Comparison of ENCODE assay signal across 26 cellular contexts in the genomic region with DNA sequence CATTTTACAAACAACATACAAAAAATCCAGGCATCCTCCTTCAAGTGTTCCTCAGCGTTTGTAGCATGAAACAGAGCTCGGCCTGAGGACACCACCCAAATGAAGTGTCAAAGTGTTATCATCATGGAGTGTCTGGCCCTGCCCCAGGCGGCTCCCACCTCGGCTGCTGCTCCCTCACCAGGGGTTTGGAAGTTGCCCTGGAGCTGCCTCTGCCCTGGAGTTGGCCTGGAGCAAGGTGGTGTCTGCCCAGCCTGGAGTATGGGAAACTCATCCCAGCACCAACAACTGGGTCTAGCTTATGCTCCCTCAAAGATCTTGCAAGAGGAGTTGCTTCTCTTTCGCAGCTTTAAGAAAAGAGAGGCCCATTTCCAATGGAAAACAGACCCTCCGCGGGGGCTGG.
DNase-seq lines count a peak whose midpoint lies in the region; FAIRE-seq and TF ChIP-seq lines count a peak whose summit lies in the region.
"Had no signal": no experiment of that assay in that cellular context is flagged by ENCODE, and none has a peak within 500 bp of the region (broad histone marks: within the 10 kb centered on the region; RNA-seq: fewer than 3 reads in every experiment).

No MANE protein-coding gene starts in this region.

- intact Hi-C loops in activated CD4-positive, alpha-beta T cell treated with anti-CD3 and anti-CD28 coated beads, Interleukin-2, amount 10 ng/mL, durations not matched to agents 24 days and 14 days (cut with micrococcal nuclease): no loop called here
- intact Hi-C loops in spleen (cut with DNase I; ENCODE audit: low total_unique reads): no loop called here

- 93% methylated on average over 7 of the region's 7 CpGs; no CpG with 5 or more reads in 1 of the 2 experiments for WGBS in H1 (ENCODE audit: extremely low coverage in 1 of 2, insufficient coverage in 1 of 2, insufficient read length in 1 of 2, insufficient replicate concordance in 2 of 2, low coverage in 1 of 2, low lambda C conversion rate in 2 of 2, missing lambda C conversion rate in 1 of 2), 2 experiments
- no CpG with 5 or more reads among the region's 7 CpGs for WGBS in mesendoderm (ENCODE audit: extremely low coverage, insufficient coverage, low lambda C conversion rate)
- WGBS in spleen, 5 donors: 87 to 96% (median 91%) methylated on average over 5 to 7 of the region's 7 CpGs

- no peaks in the 10 kb centered on the region for H3K9me3 ChIP-seq in H1 (ENCODE audit: insufficient read depth in 2 of 2, low read depth in 1 of 2, low read length in 1 of 2)
- H3K9me3 ChIP-seq in subcutaneous abdominal adipose tissue (ENCODE audit: control insufficient read depth in 5 of 5, low read length in 5 of 5): no peaks in the 10 kb centered on the region
- no peaks in the 10 kb centered on the region for H3K9me3 ChIP-seq in spleen
- H3K9me3 ChIP-seq: BLaER1, Caco-2 had no signal

- no peak overlapping the region for H3K4me3 ChIP-seq in H1 (ENCODE audit: extremely low read depth in 1 of 4, insufficient read depth in 2 of 4, low read depth in 3 of 4, low read length in 4 of 4)
- no peak overlapping the region for H3K4me3 ChIP-seq in mesendoderm (ENCODE audit: low read length)
- H3K4me3 ChIP-seq in subcutaneous abdominal adipose tissue (ENCODE audit: low read depth in 1 of 5, low read length in 5 of 5): no peak overlapping the region
- no peak overlapping the region for H3K4me3 ChIP-seq in spleen
- H3K4me3 ChIP-seq: BLaER1, GM12878, SJSA1 had no signal

- H3K4me1 ChIP-seq in H1 (replicated peaks in 1 of 4; ENCODE audit: control insufficient read depth in 3 of 4, insufficient read depth in 4 of 4, low read length in 3 of 4): peaks cover 0 to 6% (median 2%) of the 10 kb centered on the region in 4 experiments; a peak in 6 of 7 replicates
- H3K4me1 ChIP-seq in mesendoderm (ENCODE audit: control insufficient read depth, low read depth, low read length): peaks cover 3% of the 10 kb centered on the region
- H3K4me1 ChIP-seq in subcutaneous abdominal adipose tissue (ENCODE audit: control insufficient read depth in 5 of 5, insufficient read depth in 5 of 5, low read length in 5 of 5): peaks cover 0 to 31% (median 24%) of the 10 kb centered on the region in 5 donors
- peaks cover 0 to 3% (median under 1%) of the 10 kb centered on the region in 6 donors for H3K4me1 ChIP-seq in spleen
- H3K4me1 ChIP-seq: BLaER1 had no signal

- no peaks in the 10 kb centered on the region for H4K20me1 ChIP-seq in H1 (replicated peaks in 1 of 2; ENCODE audit: control insufficient read depth in 1 of 2, insufficient read depth in 2 of 2, low read length in 2 of 2)
- H4K20me1 ChIP-seq: BLaER1 had no signal

- no peaks in the 10 kb centered on the region for H3K23me2 ChIP-seq in H1 (ENCODE audit: low read depth, low read length)

- H2BK120ac ChIP-seq in H1 (replicated peaks; ENCODE audit: low read depth, low read length): no peak overlapping the region
- H2BK120ac ChIP-seq in mesendoderm (ENCODE audit: low read depth, low read length): no peak overlapping the region

- H4K91ac ChIP-seq in H1 (replicated peaks; ENCODE audit: insufficient read length, low read length): no peak overlapping the region

- H3K4ac ChIP-seq in H1 (replicated peaks; ENCODE audit: insufficient read length, low read depth, low read length): no peak overlapping the region
- H3K4ac ChIP-seq in mesendoderm (ENCODE audit: low read depth, low read length): no peak overlapping the region

- TF ChIP-seq POLR2A in H1 (IDR thresholded peaks at IDR 0.05; ENCODE audit: control extremely low read depth in 1 of 2, low read depth in 2 of 2, low read length in 2 of 2): no peak
- TF ChIP-seq POLR2A in spleen (IDR thresholded peaks at IDR 0.05): no peak

- H2BK12ac ChIP-seq in H1 (ENCODE audit: low read depth, low read length): peak overlapping the region; percentile 35; the same call in 1 of the 2 replicates

- H3K36me3 ChIP-seq in H1 (ENCODE audit: control insufficient read depth in 2 of 4, insufficient read depth in 4 of 4, low read length in 3 of 4) (no peaks in the 10 kb centered on the region), mesendoderm (ENCODE audit: control insufficient read depth, insufficient read depth, low read length) (no peaks in the 10 kb centered on the region), subcutaneous abdominal adipose tissue (ENCODE audit: control insufficient read depth in 5 of 5, insufficient read depth in 5 of 5, low read length in 5 of 5) (no peaks in the 10 kb centered on the region), spleen (no peaks in the 10 kb centered on the region)
- H3K36me3 ChIP-seq: BLaER1, SJSA1 had no signal

- H4K8ac ChIP-seq in H1 (ENCODE audit: extremely low read depth, insufficient read depth, low read length) (no peak overlapping the region), mesendoderm (ENCODE audit: low read depth, low read length) (no peak overlapping the region)

- H3K56ac ChIP-seq in H1 (replicated peaks; ENCODE audit: insufficient read length, low read depth, low read length) (no peak overlapping the region), mesendoderm (ENCODE audit: low read length) (no peak overlapping the region)

- H3K27me3 Mint-ChIP-seq in activated T-cell treated with anti-CD3 and anti-CD28 coated beads, Interleukin-2, amount 50 U/mL, for 24 hours: no peaks in the 10 kb centered on the region
- no peaks in the 10 kb centered on the region for H3K27me3 Mint-ChIP-seq in progenitor cell of endocrine pancreas
- H3K27me3 Mint-ChIP-seq in activated CD4-positive, alpha-beta T cell treated with anti-CD3 and anti-CD28 coated beads, Interleukin-2, amount 10 ng/mL, durations not matched to agents 24 days and 14 days: no peaks in the 10 kb centered on the region
- H3K27me3 Mint-ChIP-seq: CD4-positive, alpha-beta memory T cell had no signal

- H3K4me1 Mint-ChIP-seq in activated T-cell treated with anti-CD3 and anti-CD28 coated beads, Interleukin-2, amount 50 U/mL, for 24 hours (ENCODE audit: low read depth): peaks cover 30% of the 10 kb centered on the region
- H3K4me1 Mint-ChIP-seq in progenitor cell of endocrine pancreas (ENCODE audit: low read depth): peaks cover 5% of the 10 kb centered on the region
- H3K4me1 Mint-ChIP-seq in activated CD4-positive, alpha-beta T cell treated with anti-CD3 and anti-CD28 coated beads, Interleukin-2, amount 10 ng/mL, durations not matched to agents 24 days and 14 days: no peaks in the 10 kb centered on the region

- H2BK15ac ChIP-seq in H1 (ENCODE audit: low read length) (no peak overlapping the region), mesendoderm (replicated peaks; ENCODE audit: low read depth) (no peak overlapping the region)

- CTCF ChIA-PET in H1 (lab: Charles Lee; ENCODE audit: partially characterized antibody): no interaction called here

- H3K27me3 ChIP-seq in H1 (replicated peaks in 1 of 4; ENCODE audit: control insufficient read depth in 3 of 4, extremely low read depth in 1 of 4, insufficient read depth in 3 of 4, low read length in 3 of 4) (no peaks in the 10 kb centered on the region), mesendoderm (ENCODE audit: insufficient read depth, low read length, poor library complexity) (no peaks in the 10 kb centered on the region), subcutaneous abdominal adipose tissue (ENCODE audit: control insufficient read depth in 5 of 5, insufficient read depth in 4 of 5, low read length in 5 of 5) (no peaks in the 10 kb centered on the region), spleen (replicated peaks in 1 of 7) (no peaks in the 10 kb centered on the region)
- H3K27me3 ChIP-seq: BLaER1, SJSA1 had no signal

- H3K36me3 Mint-ChIP-seq in activated T-cell treated with anti-CD3 and anti-CD28 coated beads, Interleukin-2, amount 50 U/mL, for 24 hours (ENCODE audit: low read depth): no peaks in the 10 kb centered on the region
- no peaks in the 10 kb centered on the region for H3K36me3 Mint-ChIP-seq in progenitor cell of endocrine pancreas (ENCODE audit: insufficient read depth)
- no peaks in the 10 kb centered on the region for H3K36me3 Mint-ChIP-seq in activated CD4-positive, alpha-beta T cell treated with anti-CD3 and anti-CD28 coated beads, Interleukin-2, amount 10 ng/mL, durations not matched to agents 24 days and 14 days (ENCODE audit: low read depth)
- H3K36me3 Mint-ChIP-seq: CD4-positive, alpha-beta memory T cell had no signal

- H3K14ac ChIP-seq in H1 (ENCODE audit: insufficient read length): no peak overlapping the region

- H3K79me2 ChIP-seq in H1 (ENCODE audit: control insufficient read depth in 1 of 2, insufficient read depth in 2 of 2, low read length in 2 of 2): no peaks in the 10 kb centered on the region
- H3K79me2 ChIP-seq in mesendoderm (ENCODE audit: control insufficient read depth, insufficient read depth, low read length): no peaks in the 10 kb centered on the region

- H4K5ac ChIP-seq in H1 (ENCODE audit: insufficient read length, low read depth, low read length) (no peak overlapping the region), mesendoderm (ENCODE audit: low read length) (no peak overlapping the region)

- no peak overlapping the region for H2AK5ac ChIP-seq in H1 (ENCODE audit: low read depth, low read length)
- no peak overlapping the region for H2AK5ac ChIP-seq in mesendoderm (ENCODE audit: low read length)

- H3K18ac ChIP-seq in H1 (ENCODE audit: extremely low read depth, low read length): peak overlapping the region; percentile 48; the same call in 1 of the 2 replicates
- H3K18ac ChIP-seq in mesendoderm (ENCODE audit: low read length): no peak overlapping the region

- no peak for TF ChIP-seq EP300 in H1 (IDR thresholded peaks at IDR 0.05; ENCODE audit: borderline replicate concordance in 1 of 2, low read depth in 2 of 2, low read length in 2 of 2)

- POLR2A ChIA-PET in H1 (lab: Charles Lee; ENCODE audit: partially characterized antibody): no interaction called here

- H3K4me3 Mint-ChIP-seq in activated T-cell treated with anti-CD3 and anti-CD28 coated beads, Interleukin-2, amount 50 U/mL, for 24 hours: no peak overlapping the region
- no peak overlapping the region for H3K4me3 Mint-ChIP-seq in progenitor cell of endocrine pancreas (ENCODE audit: low read depth)
- H3K4me3 Mint-ChIP-seq in activated CD4-positive, alpha-beta T cell treated with anti-CD3 and anti-CD28 coated beads, Interleukin-2, amount 10 ng/mL, durations not matched to agents 24 days and 14 days: no peak overlapping the region
- H3K4me3 Mint-ChIP-seq: CD4-positive, alpha-beta memory T cell had no signal

- H3K23ac ChIP-seq in H1 (ENCODE audit: insufficient read length): no peak overlapping the region
- H3K23ac ChIP-seq in mesendoderm (ENCODE audit: low read length): no peak overlapping the region

- H3K27ac ChIP-seq in H1 (ENCODE audit: low read depth, low read length) (no peak overlapping the region), mesendoderm (ENCODE audit: low read depth, low read length) (no peak overlapping the region), subcutaneous abdominal adipose tissue (ENCODE audit: low read depth, low read length) (peak overlapping the region; percentile 25), spleen (no peak overlapping the region)
- H3K27ac ChIP-seq: BLaER1, SJSA1 had no signal

- no peak for TF ChIP-seq CTCF in H1 (IDR thresholded peaks at IDR 0.05; ENCODE audit: control extremely low read depth in 1 of 3, insufficient read depth in 1 of 3, low read depth in 1 of 3, low read length in 3 of 3)
- no peak for TF ChIP-seq CTCF in progenitor cell of endocrine pancreas (IDR thresholded peaks at IDR 0.05; ENCODE audit: unreplicated experiment)
- TF ChIP-seq CTCF in spleen (IDR thresholded peaks at IDR 0.05 in 8 of 11, conservative IDR thresholded peaks at IDR 0.05 in 3 of 11): no peak

- H3K4me2 ChIP-seq in H1 (ENCODE audit: insufficient read depth in 1 of 2, low read depth in 2 of 2, low read length in 2 of 2): no peak overlapping the region
- H3K4me2 ChIP-seq in mesendoderm (ENCODE audit: low read length): no peak overlapping the region
- H3K4me2 ChIP-seq: BLaER1 had no signal

- no peak overlapping the region for H2BK5ac ChIP-seq in H1 (ENCODE audit: low read depth, low read length)
- H2BK5ac ChIP-seq in mesendoderm (ENCODE audit: low read length): no peak overlapping the region

- no peak overlapping the region for H2BK20ac ChIP-seq in H1 (ENCODE audit: low read length)

- peak overlapping the region; percentile 52 for H3K27ac Mint-ChIP-seq in activated T-cell treated with anti-CD3 and anti-CD28 coated beads, Interleukin-2, amount 50 U/mL, for 24 hours
- no peak overlapping the region for H3K27ac Mint-ChIP-seq in progenitor cell of endocrine pancreas
- H3K27ac Mint-ChIP-seq in activated CD4-positive, alpha-beta T cell treated with anti-CD3 and anti-CD28 coated beads, Interleukin-2, amount 10 ng/mL, durations not matched to agents 24 days and 14 days: no peak overlapping the region

- FAIRE-seq in H1 (lab: Jason Lieb, UNC): no peak
- FAIRE-seq: A204.1, GM12878 had no signal

- H2AFZ ChIP-seq in H1 (ENCODE audit: low read length): no peak overlapping the region

- no peak for DNase-seq in activated T-cell treated with anti-CD3 and anti-CD28 coated beads, Interleukin-2, amount 50 U/mL, for 24 hours
- DNase-seq in activated T-cell treated with anti-CD3 and anti-CD28 coated beads for 4 hours (no peak), H1 (ENCODE audit: low read depth in 1 of 2, low spot score in 2 of 2) (peak in 1 of 2 experiments; percentile 46), mesendoderm (peak; percentile 68), progenitor cell of endocrine pancreas (ENCODE audit: low spot score, unreplicated experiment) (no peak), spleen (no peak)
- no peak for DNase-seq in activated CD4-positive, alpha-beta T cell treated with anti-CD3 and anti-CD28 coated beads, Interleukin-2, amount 10 ng/mL, durations not matched to agents 24 days and 14 days
- DNase-seq: Caco-2; CD4-positive, alpha-beta memory T cell; GDM1; IMR-90; KG1; MM.1S; NCI-H1417; NCI-H1694; NCI-H2081; NCI-H2227 treated with DMSO at 0.1 percent for 48 hours; NCI-H510A; NCI-H69; Right ventricle myocardium superior; RPMI8226 had no signal

- H3K79me1 ChIP-seq in H1 (ENCODE audit: low read depth, low read length) (no peaks in the 10 kb centered on the region; the same call in 1 of the 2 replicates), mesendoderm (ENCODE audit: low read length) (no peaks in the 10 kb centered on the region)

- H3K9ac ChIP-seq in H1 (replicated peaks in 1 of 4; ENCODE audit: extremely low read depth in 1 of 4, low read depth in 3 of 4, low read length in 3 of 4) (no peak overlapping the region), mesendoderm (ENCODE audit: low read length) (no peak overlapping the region), subcutaneous abdominal adipose tissue (ENCODE audit: low read length in 5 of 5) (no peak overlapping the region)
- H3K9ac ChIP-seq: BLaER1 had no signal

- no peak for TF ChIP-seq RAD21 in H1 (IDR thresholded peaks at IDR 0.05 in 1 of 2, conservative IDR thresholded peaks at IDR 0.05 in 1 of 2; ENCODE audit: low read depth in 2 of 2, low read length in 2 of 2)

- no peaks in the 10 kb centered on the region for H3K9me3 Mint-ChIP-seq in activated T-cell treated with anti-CD3 and anti-CD28 coated beads, Interleukin-2, amount 50 U/mL, for 24 hours
- H3K9me3 Mint-ChIP-seq in progenitor cell of endocrine pancreas (ENCODE audit: low read depth): no peaks in the 10 kb centered on the region
- peaks cover 3% of the 10 kb centered on the region for H3K9me3 Mint-ChIP-seq in activated CD4-positive, alpha-beta T cell treated with anti-CD3 and anti-CD28 coated beads, Interleukin-2, amount 10 ng/mL, durations not matched to agents 24 days and 14 days
